12 cellular contexts compared by ENCODE assay signal in genomic region chr2:169173876-169174275, GRCh38.
"Had no signal": no experiment of that assay in that cellular context is flagged by ENCODE, and none has a peak within 500 bp of the region (broad histone marks: within the 10 kb centered on the region; RNA-seq: fewer than 3 reads in every experiment).

No MANE protein-coding gene starts in this region.

- H3K9me3 ChIP-seq: ovary, stomach, thyroid gland had no signal

- H2AFZ ChIP-seq: neural progenitor cell had no signal

- H3K27ac ChIP-seq: cardiac muscle cell, neural progenitor cell, ovary, skin epidermis, stomach, thyroid gland had no signal

- H3K4me2 ChIP-seq: neural progenitor cell had no signal

- H3K4me1 Mint-ChIP-seq: mesothelial cell of epicardium, neural progenitor cell had no signal

- H3K36me3 ChIP-seq: cardiac muscle cell, ovary, stomach had no signal

- H3K9me3 Mint-ChIP-seq: mesothelial cell of epicardium, neural progenitor cell had no signal

- H3K4me3 ChIP-seq: cardiac muscle cell, neural progenitor cell, ovary, skin epidermis, stomach, thyroid gland had no signal

- H3K4me1 ChIP-seq: neural progenitor cell, stomach, thyroid gland had no signal

- H3K27ac Mint-ChIP-seq: mesothelial cell of epicardium, neural progenitor cell had no signal

- H3K27me3 ChIP-seq: cardiac muscle cell, neural progenitor cell, ovary, stomach, thyroid gland had no signal

- DNase-seq: activated CD4-positive, alpha-beta T cell treated with anti-CD3 and anti-CD28 coated beads for 4 hours; activated naive CD4-positive, alpha-beta T cell treated with Interleukin-2 at 50 U/mL for 16 hours; cortex of kidney; effector CD8-positive, alpha-beta T cell; ovary; stomach; T1000; thyroid gland had no signal

- H3K9ac ChIP-seq: neural progenitor cell had no signal

- H3K4me3 Mint-ChIP-seq: mesothelial cell of epicardium, neural progenitor cell had no signal
